8 cellular contexts compared by ENCODE assay signal in the genomic region with DNA sequence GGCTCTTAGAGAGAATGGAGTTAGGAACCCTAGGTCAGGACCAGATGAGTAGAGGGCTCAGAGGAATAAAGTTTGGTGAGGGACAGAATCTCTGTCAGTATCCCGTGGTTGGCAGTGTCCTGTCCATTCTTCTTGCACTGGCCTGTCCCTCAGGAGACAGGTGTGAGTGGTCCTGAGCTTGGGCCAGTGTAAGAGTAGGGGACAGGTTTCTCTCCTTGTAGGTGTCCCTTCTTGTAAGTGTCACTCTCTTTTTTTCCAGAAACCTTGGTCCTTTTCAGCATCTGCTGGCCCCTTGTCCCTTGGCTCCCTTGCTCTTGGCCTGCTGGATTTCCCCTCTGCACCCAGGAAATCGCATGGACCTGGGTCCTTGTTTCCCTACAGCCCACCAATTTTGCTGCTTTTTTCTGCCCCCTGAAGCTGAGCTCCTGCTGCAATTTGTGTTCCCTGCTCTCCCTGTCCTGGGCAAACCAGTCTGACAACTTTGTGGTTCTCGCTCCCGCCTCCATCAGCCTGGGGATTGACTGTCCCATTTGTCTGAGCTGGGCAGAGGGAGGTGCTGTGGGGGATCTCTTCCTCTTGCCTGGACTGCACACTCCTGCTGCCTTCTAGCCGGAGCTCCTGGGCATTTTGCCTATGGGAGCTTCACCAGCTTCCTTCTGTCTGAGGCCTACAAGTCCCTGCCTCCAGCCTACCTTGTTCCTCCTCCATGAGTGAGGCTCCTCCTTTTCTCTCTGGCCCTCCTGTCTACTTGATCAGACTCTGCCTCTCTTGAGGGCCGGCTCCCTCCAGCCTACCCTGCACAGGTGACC. TPM values are rescaled to one million over a fixed set of nuclear protein-coding genes. Genes with fewer than 3 reads are reported as not detected.
DNase-seq lines count a peak whose midpoint lies in the region; ATAC-seq lines count a peak whose summit lies in the region.

No MANE protein-coding gene starts in this region.

- peak; percentile 39 for DNase-seq in activated T-cell treated with anti-CD3 and anti-CD28 coated beads, Interleukin-2, amount 50 U/mL, for 24 hours
- DNase-seq in activated T-cell treated with anti-CD3 and anti-CD28 coated beads, Interleukin-2, amount 50 U/mL, for 48 hours = no peak
- DNase-seq in RPMI7951 (ENCODE audit: low read depth) = peak; percentile 84
- no peak for DNase-seq in naive B cell
- no peak for DNase-seq in GM19240 (ENCODE audit: insufficient read length, low spot score)
- no peak for DNase-seq in NCI-H1694 treated with DMSO at 0.1 percent for 48 hours (lab: John Stamatoyannopoulos, UW)

- ATAC-seq in esophagus mucosa (peak; percentile 86), naive B cell (ENCODE audit: low read depth in 2 of 2) (no peak), HG02852 (IDR thresholded peaks at IDR 0.05; ENCODE audit: unreplicated experiment) (no peak)

- H3K4me1 Mint-ChIP-seq in activated T-cell treated with anti-CD3 and anti-CD28 coated beads, Interleukin-2, amount 50 U/mL, for 24 hours (ENCODE audit: low read depth) = peaks cover 99% of the 10 kb centered on the region
- H3K4me1 Mint-ChIP-seq in naive B cell = peaks cover 78 to 91% (median 86%) of the 10 kb centered on the region in 3 donors

- H3K9me3 Mint-ChIP-seq in activated T-cell treated with anti-CD3 and anti-CD28 coated beads, Interleukin-2, amount 50 U/mL, for 24 hours = no peaks in the 10 kb centered on the region
- H3K9me3 Mint-ChIP-seq in naive B cell = peaks cover 0 to 2% (median 0%) of the 10 kb centered on the region in 7 donors

- peak overlapping the region; percentile 96 for H3K27ac Mint-ChIP-seq in activated T-cell treated with anti-CD3 and anti-CD28 coated beads, Interleukin-2, amount 50 U/mL, for 24 hours
- H3K27ac Mint-ChIP-seq in naive B cell = peak overlapping the region in 4 of 6 donors; percentile 11 to 83 (median 70)

- H3K36me3 Mint-ChIP-seq in activated T-cell treated with anti-CD3 and anti-CD28 coated beads, Interleukin-2, amount 50 U/mL, for 24 hours (ENCODE audit: low read depth) = peaks cover 42% of the 10 kb centered on the region
- H3K36me3 Mint-ChIP-seq in naive B cell = no peaks in the 10 kb centered on the region

- no peaks in the 10 kb centered on the region for H3K27me3 Mint-ChIP-seq in activated T-cell treated with anti-CD3 and anti-CD28 coated beads, Interleukin-2, amount 50 U/mL, for 24 hours
- no peaks in the 10 kb centered on the region for H3K27me3 Mint-ChIP-seq in naive B cell

- H3K4me3 Mint-ChIP-seq in activated T-cell treated with anti-CD3 and anti-CD28 coated beads, Interleukin-2, amount 50 U/mL, for 24 hours = peak overlapping the region; percentile 98
- peak overlapping the region in 7 of 8 donors; percentile 17 to 83 (median 53) for H3K4me3 Mint-ChIP-seq in naive B cell

RNA-seq across cellular contexts. Expression of gene TSPAN14, which starts 6.5 kb away (rescaled TPM):
- 56.4 and 67.0 TPM in 2 replicates for total RNA-seq in RPMI7951 (2014; rRNA removed; shearing (Covaris generic))
- total RNA-seq in esophagus mucosa = 94.6 TPM
- polyA plus RNA-seq in naive B cell (ENCODE audit: low read depth in 6 of 6) = 10 to 100 TPM; 31.0 to 60.8 (median 38.1) TPM

RNA-seq across cellular contexts. Expression of gene PRXL2A, which starts 52.3 kb away (rescaled TPM):
- 13.2 and 13.6 TPM in 2 replicates for total RNA-seq in RPMI7951 (2014; rRNA removed; shearing (Covaris generic))
- total RNA-seq in esophagus mucosa = 209 TPM
- 10 to 100 TPM in 2 of 6 donors, 1 to 10 TPM in 4; 2.5 to 13.9 (median 8.3) TPM for polyA plus RNA-seq in naive B cell (ENCODE audit: low read depth in 6 of 6)

Comparison
In these comparisons a context has a peak if more than half of its experiments do, and no peak if none do; other contexts are left out.
1. DNase-seq: peak in activated T-cell treated with anti-CD3 and anti-CD28 coated beads, Interleukin-2, amount 50 U/mL, for 24 hours (single experiment) and RPMI7951 (single experiment); none in activated T-cell treated with anti-CD3 and anti-CD28 coated beads, Interleukin-2, amount 50 U/mL, for 48 hours (0 of 2), naive B cell (single experiment), GM19240 (single experiment) and NCI-H1694 treated with DMSO at 0.1 percent for 48 hours (single experiment).
2. RNA of gene PRXL2A, which starts 52.3 kb away (total RNA-seq): 209 TPM in esophagus mucosa (single experiment); 13.2 to 13.6 TPM in RPMI7951; every median in the first group is over 10 times any median in the second.